1 cellular context compared by ENCODE assay signal in genomic region chrX:54452920-54453319, GRCh38.
TF ChIP-seq lines count a peak whose summit lies in the region.

No MANE protein-coding gene starts in this region.

TF ChIP-seq in HCT116, 20 proteins besides CTCF, POLR2A, EP300 and RAD21 (continued from another document):
- TF ChIP-seq ZBTB33 (IDR thresholded peaks at IDR 0.05; ENCODE audit: extremely low read depth, insufficient replicate concordance, low read length), result no peak
- no peak for TF ChIP-seq CBX3 (IDR thresholded peaks at IDR 0.05; ENCODE audit: low read depth)
- TF ChIP-seq EZH2 (IDR thresholded peaks at IDR 0.05), result no peak
- no peak for TF ChIP-seq REST (IDR thresholded peaks at IDR 0.05; ENCODE audit: low read depth)
- TF ChIP-seq ZNF274 (IDR thresholded peaks at IDR 0.05; ENCODE audit: low read depth, low read length), result no peak
- no peak for TF ChIP-seq YY1 (IDR thresholded peaks at IDR 0.05; ENCODE audit: extremely low read depth, insufficient replicate concordance, low read depth, low read length)
- no peak for TF ChIP-seq ATF3 (IDR thresholded peaks at IDR 0.05)
- no peak for TF ChIP-seq ELF1 (IDR thresholded peaks at IDR 0.05; ENCODE audit: borderline replicate concordance, low read depth)
- no peak for TF ChIP-seq SIN3A (IDR thresholded peaks at IDR 0.05; ENCODE audit: low read depth)
- no peak for TF ChIP-seq POLR2AphosphoS5 (IDR thresholded peaks at IDR 0.05; ENCODE audit: low read depth, low read length)
